15 cellular contexts compared by ENCODE assay signal in the genomic region with DNA sequence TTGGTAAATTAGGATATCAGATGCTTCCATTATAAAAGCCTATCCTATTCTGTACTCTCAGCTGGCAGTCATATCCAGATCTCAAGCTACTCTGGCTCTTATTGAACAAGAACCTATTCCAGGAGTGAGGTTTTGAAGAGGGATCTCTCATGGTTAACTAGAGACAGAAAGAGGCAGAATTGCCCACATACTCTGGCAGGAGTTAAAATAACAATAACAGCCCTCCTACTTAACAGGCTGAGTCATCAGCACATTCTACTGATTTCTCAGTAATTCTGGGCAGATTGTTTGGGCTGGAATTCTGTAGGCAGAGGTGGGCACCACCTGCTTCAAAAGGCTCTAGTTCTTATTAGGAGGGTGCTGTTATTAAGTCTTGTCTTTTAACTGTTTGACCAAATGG.
DNase-seq lines count a peak whose midpoint lies in the region; ATAC-seq and TF ChIP-seq lines count a peak whose summit lies in the region.
"Had no signal": no experiment of that assay in that cellular context is flagged by ENCODE, and none has a peak within 500 bp of the region (broad histone marks: within the 10 kb centered on the region; RNA-seq: fewer than 3 reads in every experiment).

No MANE protein-coding gene starts in this region.

- H2AFZ ChIP-seq in osteoblast (ENCODE audit: low read length) = no peak overlapping the region

- H3K4me1 ChIP-seq in osteoblast (ENCODE audit: insufficient read depth, low read length) (peaks cover 7% of the 10 kb centered on the region), mesendoderm (ENCODE audit: control insufficient read depth, low read depth, low read length) (no peaks in the 10 kb centered on the region)
- H3K4me1 ChIP-seq: left ventricle myocardium inferior, upper lobe of left lung had no signal

- DNase-seq in EL (peak; percentile 57), NCI-H446 treated with DMSO at 0.1 percent for 48 hours (lab: John Stamatoyannopoulos, UW) (peak; percentile 91), epithelial cell of esophagus (ENCODE audit: low read depth) (peak; percentile 24), osteoblast (ENCODE audit: insufficient read length, low spot score, missing footprints) (no peak), mesendoderm (no peak), HuH-7 (ENCODE audit: low spot score) (no peak)
- DNase-seq in stimulated activated CD4-positive, alpha-beta T cell treated with anti-CD3 and anti-CD28 coated beads, Interleukin-4, amount 100 ng/mL, for 4 hours = no peak
- DNase-seq: aorta, foreskin melanocyte, left ventricle myocardium inferior, NCI-H1694, OCI-M1, T1000, upper lobe of left lung had no signal

- H4K20me1 ChIP-seq in osteoblast (ENCODE audit: insufficient read depth, low read length) = no peaks in the 10 kb centered on the region

- no peak overlapping the region for H3K56ac ChIP-seq in mesendoderm (ENCODE audit: low read length)

- no peak overlapping the region for H2BK15ac ChIP-seq in mesendoderm (replicated peaks; ENCODE audit: low read depth)

- no peak overlapping the region for H2BK120ac ChIP-seq in mesendoderm (ENCODE audit: low read depth, low read length)

- no peaks in the 10 kb centered on the region for H3K79me1 ChIP-seq in mesendoderm (ENCODE audit: low read length)

- TF ChIP-seq CTCF in epithelial cell of esophagus (IDR thresholded peaks at IDR 0.05; ENCODE audit: insufficient read depth, low read depth, low read length, missing control alignments) (no peak), osteoblast (IDR thresholded peaks at IDR 0.05; ENCODE audit: extremely low read depth, low read depth, low read length) (no peak)

- H3K79me2 ChIP-seq in osteoblast (ENCODE audit: insufficient read depth, low read length) = no peaks in the 10 kb centered on the region
- no peaks in the 10 kb centered on the region for H3K79me2 ChIP-seq in mesendoderm (ENCODE audit: control insufficient read depth, insufficient read depth, low read length)

- H4K8ac ChIP-seq in mesendoderm (ENCODE audit: low read depth, low read length) = no peak overlapping the region

- H3K36me3 ChIP-seq in osteoblast (ENCODE audit: insufficient read depth, low read length) (no peaks in the 10 kb centered on the region), mesendoderm (ENCODE audit: control insufficient read depth, insufficient read depth, low read length) (no peaks in the 10 kb centered on the region)
- H3K36me3 ChIP-seq: left ventricle myocardium inferior, upper lobe of left lung had no signal

- no peak overlapping the region for H3K4me3 ChIP-seq in epithelial cell of esophagus (ENCODE audit: low read length)
- no peak overlapping the region for H3K4me3 ChIP-seq in osteoblast (ENCODE audit: insufficient read depth, low read length)
- H3K4me3 ChIP-seq in mesendoderm (ENCODE audit: low read length) = no peak overlapping the region
- H3K4me3 ChIP-seq: left ventricle myocardium inferior, upper lobe of left lung had no signal

- H4K5ac ChIP-seq in mesendoderm (ENCODE audit: low read length) = no peak overlapping the region

- no peak overlapping the region for H3K23ac ChIP-seq in mesendoderm (ENCODE audit: low read length)

- H2AK5ac ChIP-seq in mesendoderm (ENCODE audit: low read length) = no peak overlapping the region

- H3K27me3 ChIP-seq in osteoblast (ENCODE audit: insufficient read depth, low read length) = peaks cover 2% of the 10 kb centered on the region
- H3K27me3 ChIP-seq in mesendoderm (ENCODE audit: insufficient read depth, low read length, poor library complexity) = no peaks in the 10 kb centered on the region
- H3K27me3 ChIP-seq: upper lobe of left lung had no signal

- H3K4ac ChIP-seq in mesendoderm (ENCODE audit: low read depth, low read length) = no peak overlapping the region

- ATAC-seq in GM19467 (IDR thresholded peaks at IDR 0.05; ENCODE audit: unreplicated experiment) = no peak

- H3K4me2 ChIP-seq in osteoblast (ENCODE audit: insufficient read depth, low read length) (peak overlapping the region; percentile 56), mesendoderm (ENCODE audit: low read length) (no peak overlapping the region)

- H2BK5ac ChIP-seq in mesendoderm (ENCODE audit: low read length) = no peak overlapping the region

- H3K9ac ChIP-seq in mesendoderm (ENCODE audit: low read length) = no peak overlapping the region

- H3K18ac ChIP-seq in mesendoderm (ENCODE audit: low read length) = no peak overlapping the region

- no peak overlapping the region for H3K27ac ChIP-seq in osteoblast (ENCODE audit: low read depth, low read length)
- H3K27ac ChIP-seq in mesendoderm (ENCODE audit: low read depth, low read length) = no peak overlapping the region
- H3K27ac ChIP-seq: left ventricle myocardium inferior, upper lobe of left lung had no signal

- no peaks in the 10 kb centered on the region for H3K9me3 ChIP-seq in osteoblast (ENCODE audit: low read depth, low read length)
- H3K9me3 ChIP-seq: left ventricle myocardium inferior, upper lobe of left lung had no signal

Comparison
In these comparisons a context has a peak if more than half of its experiments do, and no peak if none do; other contexts are left out.
1. DNase-seq: peak in EL (single experiment), NCI-H446 treated with DMSO at 0.1 percent for 48 hours (single experiment) and epithelial cell of esophagus (single experiment); none in osteoblast (single experiment), mesendoderm (single experiment), stimulated activated CD4-positive, alpha-beta T cell treated with anti-CD3 and anti-CD28 coated beads, Interleukin-4, amount 100 ng/mL, for 4 hours (0 of 2) and HuH-7 (single experiment).